15 cellular contexts compared by ENCODE assay signal in genomic region chr3:156358232-156358631, GRCh38.
"Had no signal": no experiment of that assay in that cellular context is flagged by ENCODE, and none has a peak within 500 bp of the region (broad histone marks: within the 10 kb centered on the region; RNA-seq: fewer than 3 reads in every experiment).

No MANE protein-coding gene starts in this region.

- H3K27ac ChIP-seq: heart right ventricle, pancreas, tibial nerve, upper lobe of right lung, vagina had no signal

- H3K4me1 ChIP-seq: pancreas, vagina had no signal

- H3K27me3 ChIP-seq: heart right ventricle, pancreas, tibial nerve, upper lobe of right lung, vagina had no signal

- H3K9me3 ChIP-seq: heart right ventricle, pancreas, tibial nerve, upper lobe of right lung, vagina had no signal

- H3K36me3 ChIP-seq: heart right ventricle, pancreas, tibial nerve, upper lobe of right lung, vagina had no signal

- H3K4me3 ChIP-seq: heart right ventricle, pancreas, tibial nerve, upper lobe of right lung, vagina had no signal

- DNase-seq: effector memory CD4-positive, alpha-beta T cell; heart right ventricle; hypothalamus; islet precursor cell; mammary epithelial cell; natural killer cell; occipital lobe; pancreas; right cardiac atrium; stimulated activated CD4-positive, alpha-beta T cell treated with anti-CD3 and anti-CD28 coated beads, Interleukin-4, amount 100 ng/mL, for 1 hour; stimulated activated CD8-positive, alpha-beta memory T cell treated with anti-CD3 and anti-CD28 coated beads, Interleukin-4, amount 100 ng/mL, for 48 hours; stimulated activated naive CD8-positive, alpha-beta T cell treated with anti-CD3 and anti-CD28 coated beads, Interleukin-15, Interleukin-2, amounts not matched to agents 100 U/mL and 50 U/mL, for 24 hours; upper lobe of right lung had no signal
